ENCODE assay signal across 34 cellular contexts in the genomic region with DNA sequence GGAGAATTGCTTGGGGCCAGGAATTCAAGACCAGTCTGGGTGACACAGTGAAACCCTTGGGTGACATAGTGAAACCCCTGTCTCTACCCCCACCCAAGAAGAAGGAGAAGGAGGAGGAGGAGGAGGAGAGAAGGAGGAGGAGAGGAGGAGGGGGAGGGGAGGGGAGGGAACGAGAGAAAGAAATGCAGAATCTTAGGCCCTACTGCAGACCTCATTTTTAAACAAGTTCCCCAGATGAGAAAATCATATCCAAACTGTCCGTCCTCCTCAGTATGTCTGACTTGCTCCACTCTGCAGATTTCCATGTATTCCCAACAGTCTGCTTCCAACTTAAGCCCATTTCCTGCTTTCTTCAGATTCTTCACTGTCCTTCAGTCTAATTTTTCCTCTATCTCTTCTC.
"Had no signal": no experiment of that assay in that cellular context is flagged by ENCODE, and none has a peak within 500 bp of the region (broad histone marks: within the 10 kb centered on the region; RNA-seq: fewer than 3 reads in every experiment).

No MANE protein-coding gene starts in this region.

- H3K9ac ChIP-seq: KMS-11 had no signal

- H3K9me3 ChIP-seq: MG63 had no signal

- DNase-seq: Karpas-422, Kasumi-1, MG63, MM.1S, MV-4-11, NCI-H1048, NCI-H1092, NCI-H1092 treated with DMSO at 0.1 percent for 48 hours, NCI-H1105, NCI-H1105 treated with DMSO at 0.1 percent for 48 hours, NCI-H1417, NCI-H1417 treated with DMSO at 0.1 percent for 48 hours, NCI-H1436, NCI-H1436 treated with DMSO at 0.1 percent for 48 hours, NCI-H146, NCI-H1694, NCI-H1694 treated with DMSO at 0.1 percent for 48 hours, NCI-H187, NCI-H187 treated with DMSO at 0.1 percent for 48 hours, NCI-H1930, NCI-H2029, NCI-H2029 treated with DMSO at 0.1 percent for 48 hours, NCI-H2081, NCI-H2081 treated with DMSO at 0.1 percent for 48 hours, NCI-H2107, NCI-H2171, NCI-H2171 treated with DMSO at 0.1 percent for 48 hours, NCI-H2227 treated with DMSO at 0.1 percent for 48 hours, NCI-H226, NCI-H345, NCI-H446, NCI-H446 treated with DMSO at 0.1 percent for 48 hours, NCI-H510A had no signal

- H3K4me3 ChIP-seq: MG63 had no signal

- H3K27ac ChIP-seq: KMS-11 had no signal

- H3K36me3 ChIP-seq: MG63 had no signal

- H3K4me2 ChIP-seq: KMS-11 had no signal

- H3K27me3 ChIP-seq: MG63 had no signal
